ENCODE assay signal across 32 cellular contexts in the genomic region with DNA sequence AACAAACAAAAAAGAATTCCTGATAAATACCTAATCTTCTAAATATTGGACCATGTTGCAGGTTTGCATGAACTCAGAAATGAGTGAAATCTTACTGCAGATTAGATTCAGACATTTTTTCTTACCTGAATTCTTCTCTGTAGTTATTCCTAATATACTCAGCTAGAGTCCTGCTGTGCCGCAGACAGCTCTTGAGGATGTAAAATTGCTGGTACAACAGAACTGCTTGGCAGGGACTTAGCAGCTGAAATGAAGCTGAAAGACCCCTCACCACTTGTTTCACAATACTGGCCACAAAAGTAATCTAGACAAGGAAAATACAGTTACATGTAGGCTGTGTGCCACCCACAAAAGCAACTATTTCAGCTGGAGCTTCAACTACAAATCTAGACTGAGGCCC.
"Had no signal": no experiment of that assay in that cellular context is flagged by ENCODE, and none has a peak within 500 bp of the region (broad histone marks: within the 10 kb centered on the region; RNA-seq: fewer than 3 reads in every experiment).

No MANE protein-coding gene starts in this region.

- H3K27ac ChIP-seq: WERI-Rb-1 had no signal

- DNase-seq: activated CD4-positive, alpha-beta memory T cell treated with anti-CD3 and anti-CD28 coated beads, Interleukin-2, amount 10 ng/mL, durations not matched to agents 7 days and 5 days; activated CD4-positive, alpha-beta T cell treated with anti-CD3 and anti-CD28 coated beads for 1 hour; activated CD4-positive, alpha-beta T cell treated with anti-CD3 and anti-CD28 coated beads for 48 hours; activated CD4-positive, CD25-positive, alpha-beta regulatory T cell; activated CD8-positive, alpha-beta memory T cell treated with anti-CD3 and anti-CD28 coated beads for 24 hours; activated CD8-positive, alpha-beta memory T cell treated with anti-CD3 and anti-CD28 coated beads, Interleukin-2, amount 10 ng/mL, durations not matched to agents 7 days and 5 days; activated CD8-positive, alpha-beta memory T cell treated with anti-CD3 and anti-CD28 coated beads, Interleukin-2, amount 50 U/mL, for 48 hours; activated effector memory CD4-positive, alpha-beta T cell treated with Interleukin-2 at 50 U/mL for 16 hours; activated naive CD4-positive, alpha-beta T cell treated with anti-CD3 and anti-CD28 coated beads, Interleukin-2, amount 10 ng/mL, durations not matched to agents 7 days and 5 days; activated naive CD8-positive, alpha-beta T cell treated with anti-CD3 and anti-CD28 coated beads, Interleukin-2, amount 50 U/mL, for 24 hours; activated T-cell treated with anti-CD3 and anti-CD28 coated beads, Interleukin-2, amount 50 U/mL, for 48 hours; anterior cingulate cortex; central memory CD4-positive, alpha-beta T cell; Kasumi-1; KG1; MG63; NCI-H1092 treated with DMSO at 0.1 percent for 48 hours; NCI-H1436; NCI-H1694; NCI-H1930; NCI-H2081 treated with DMSO at 0.1 percent for 48 hours; NCI-H2171; NCI-H226; NCI-H446 treated with DMSO at 0.1 percent for 48 hours; NCI-H524; Right ventricle myocardium superior; SW 1271; T-helper 1 cell; T-helper 2 cell; T-helper 9 cell; WERI-Rb-1 had no signal

- ATAC-seq: activated CD8-positive, alpha-beta memory T cell treated with anti-CD3 and anti-CD28 coated beads, Interleukin-2, amount 10 ng/mL, durations not matched to agents 7 days and 5 days; activated naive CD8-positive, alpha-beta T cell treated with anti-CD3 and anti-CD28 coated beads, Interleukin-2, amount 50 U/mL, for 24 hours had no signal

- FAIRE-seq: colon had no signal

- H3K9me3 ChIP-seq: MG63 had no signal

- H3K27me3 ChIP-seq: MG63 had no signal

- H3K36me3 ChIP-seq: MG63, WERI-Rb-1 had no signal

- H3K4me3 ChIP-seq: MG63 had no signal
